In the genomic region with DNA sequence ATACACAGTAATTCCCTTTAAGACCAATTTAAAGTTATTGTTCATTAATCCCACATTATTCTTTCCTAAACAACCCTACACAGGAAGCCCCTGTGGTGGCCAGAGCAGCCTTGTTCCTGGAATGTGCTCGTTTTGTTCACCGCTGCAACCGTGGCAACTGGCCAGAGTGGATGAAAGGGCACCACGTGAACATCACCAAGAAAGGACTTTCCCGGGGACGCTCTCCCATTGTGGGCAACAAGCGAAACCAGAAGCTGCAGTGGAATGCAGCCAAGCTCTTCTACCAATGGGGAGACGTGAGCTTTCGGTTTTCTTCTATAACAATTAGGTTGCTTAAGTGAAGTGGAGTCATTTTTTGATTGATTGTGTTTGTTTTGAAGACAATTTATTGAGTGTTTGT, we compare ENCODE assay signal across 12 cellular contexts.
DNase-seq lines count a peak whose midpoint lies in the region; ATAC-seq and TF ChIP-seq lines count a peak whose summit lies in the region.
"Had no signal": no experiment of that assay in that cellular context is flagged by ENCODE, and none has a peak within 500 bp of the region (broad histone marks: within the 10 kb centered on the region; RNA-seq: fewer than 3 reads in every experiment).

No MANE protein-coding gene starts in this region.

- H3K36me3 ChIP-seq in lower lobe of right lung (no peaks in the 10 kb centered on the region), transverse colon (no peaks in the 10 kb centered on the region)
- no peaks in the 10 kb centered on the region for H3K36me3 ChIP-seq in CD4-positive, alpha-beta memory T cell (ENCODE audit: insufficient read depth, low read length)
- H3K36me3 ChIP-seq: thoracic aorta had no signal

- BruUV-seq in Calu3 (replicated peaks; lab: Mats Ljungman, UMichigan) = no TSS peak

- H3K27me3 ChIP-seq in lower lobe of right lung (ENCODE audit: low read depth) = no peaks in the 10 kb centered on the region
- H3K27me3 ChIP-seq in transverse colon = no peaks in the 10 kb centered on the region
- no peaks in the 10 kb centered on the region for H3K27me3 ChIP-seq in CD4-positive, alpha-beta memory T cell (ENCODE audit: insufficient read depth, low read length)

- H3K9me3 Mint-ChIP-seq in Calu3 (ENCODE audit: low read depth, unreplicated experiment) = peaks cover 3% of the 10 kb centered on the region
- peaks cover 0 to under 1% (median 0%) of the 10 kb centered on the region in 8 donors for H3K9me3 Mint-ChIP-seq in CD4-positive, alpha-beta memory T cell
- H3K9me3 Mint-ChIP-seq: CD8-positive, alpha-beta T cell had no signal

- no peak for TF ChIP-seq POLR2A in transverse colon (IDR thresholded peaks at IDR 0.05)

- H3K4me3 Mint-ChIP-seq in Calu3 (ENCODE audit: low read depth, unreplicated experiment) = peak overlapping the region; percentile 64
- no peak overlapping the region for H3K4me3 Mint-ChIP-seq in CD4-positive, alpha-beta memory T cell
- H3K4me3 Mint-ChIP-seq: CD8-positive, alpha-beta T cell had no signal

- DNase-seq in Calu3 (peak; percentile 83), NCI-H2107 treated with DMSO at 0.1 percent for 48 hours (lab: John Stamatoyannopoulos, UW; ENCODE audit: unreplicated experiment) (peak; percentile 61), choroid plexus epithelial cell (ENCODE audit: low read depth) (peak; percentile 67), lower lobe of right lung (peak; percentile 51), transverse colon (no peak), GDM1 (lab: John Stamatoyannopoulos, UW) (no peak)
- DNase-seq in activated CD4-positive, alpha-beta T cell treated with anti-CD3 and anti-CD28 coated beads for 4 hours = no peak
- no peak for DNase-seq in CD4-positive, alpha-beta memory T cell
- DNase-seq: CD8-positive, alpha-beta T cell; effector memory CD4-positive, alpha-beta T cell had no signal

- peaks cover 38% of the 10 kb centered on the region for H3K4me1 Mint-ChIP-seq in Calu3 (ENCODE audit: low read depth, unreplicated experiment)
- H3K4me1 Mint-ChIP-seq in CD4-positive, alpha-beta memory T cell = no peaks in the 10 kb centered on the region

- H3K4me3 ChIP-seq in choroid plexus epithelial cell (ENCODE audit: low read depth, low read length) = no peak overlapping the region
- H3K4me3 ChIP-seq in lower lobe of right lung = no peak overlapping the region
- H3K4me3 ChIP-seq in transverse colon = no peak overlapping the region
- H3K4me3 ChIP-seq in CD4-positive, alpha-beta memory T cell (ENCODE audit: low read length in 2 of 2) = no peak overlapping the region
- H3K4me3 ChIP-seq: thoracic aorta had no signal

- H3K27me3 Mint-ChIP-seq in Calu3 (ENCODE audit: unreplicated experiment) = no peaks in the 10 kb centered on the region
- no peaks in the 10 kb centered on the region for H3K27me3 Mint-ChIP-seq in CD4-positive, alpha-beta memory T cell

- no peaks in the 10 kb centered on the region for H3K4me1 ChIP-seq in lower lobe of right lung
- no peaks in the 10 kb centered on the region for H3K4me1 ChIP-seq in transverse colon
- no peaks in the 10 kb centered on the region for H3K4me1 ChIP-seq in CD4-positive, alpha-beta memory T cell (ENCODE audit: insufficient read depth, low read length)

- TF ChIP-seq EP300 in transverse colon (IDR thresholded peaks at IDR 0.05; ENCODE audit: low read depth) = no peak

- H3K27ac Mint-ChIP-seq in Calu3 (ENCODE audit: unreplicated experiment) = peak overlapping the region; percentile 74
- no peak overlapping the region for H3K27ac Mint-ChIP-seq in CD4-positive, alpha-beta memory T cell
- H3K27ac Mint-ChIP-seq: CD8-positive, alpha-beta T cell had no signal

- intact Hi-C loops in Calu3 (cut with micrococcal nuclease; ENCODE audit: unreplicated experiment) (no loop called here), lower lobe of right lung (cut with DNase I) (no loop called here), transverse colon (cut with DNase I; ENCODE audit: low total_unique reads) (no loop called here)
- intact Hi-C loops in CD4-positive, alpha-beta memory T cell (cut with micrococcal nuclease) = no loop called here

- CTCF ChIA-PET in Calu3 (lab: Charles Lee) = interaction anchor here (1.0 kb wide), 2 partner anchors 9 to 89 kb away, joined by 3 to 5 read pairs; no protein-coding TSS in a partner anchor
- CTCF ChIA-PET in CD4-positive, alpha-beta memory T cell (lab: Charles Lee; ENCODE audit: partially characterized antibody) = no interaction called here

- in situ Hi-C loops in transverse colon (cut with MboI; ENCODE audit: low pct_ligation_motif_present in 1 of 4, low pct_unique_long_range_greater_than_20kb in 1 of 4, low sequenced_read_pairs in 3 of 4) = no loop called here

- peak; percentile 49 to 61 for ATAC-seq in lower lobe of right lung
- ATAC-seq: activated CD4-positive, CD25-positive, alpha-beta regulatory T cell treated with anti-CD3 and anti-CD28 coated beads, Interleukin-2, amount 50 U/mL, for 24 hours; CD8-positive, alpha-beta T cell had no signal

- H3K9me3 ChIP-seq in lower lobe of right lung = no peaks in the 10 kb centered on the region
- H3K9me3 ChIP-seq in transverse colon = no peaks in the 10 kb centered on the region
- H3K9me3 ChIP-seq in CD4-positive, alpha-beta memory T cell (ENCODE audit: control insufficient read depth in 1 of 2, low read length in 2 of 2) = no peaks in the 10 kb centered on the region
- H3K9me3 ChIP-seq: thoracic aorta had no signal

- peaks cover 6% of the 10 kb centered on the region for H3K36me3 Mint-ChIP-seq in Calu3 (ENCODE audit: insufficient read depth, unreplicated experiment)
- no peaks in the 10 kb centered on the region for H3K36me3 Mint-ChIP-seq in CD4-positive, alpha-beta memory T cell
- H3K36me3 Mint-ChIP-seq: CD8-positive, alpha-beta T cell had no signal

- no peak overlapping the region for H3K27ac ChIP-seq in lower lobe of right lung
- no peak overlapping the region for H3K27ac ChIP-seq in transverse colon
- H3K27ac ChIP-seq in CD4-positive, alpha-beta memory T cell (ENCODE audit: low read depth, low read length) = no peak overlapping the region
- H3K27ac ChIP-seq: thoracic aorta had no signal

- POLR2A ChIA-PET in CD4-positive, alpha-beta memory T cell (lab: Charles Lee; ENCODE audit: partially characterized antibody) = no interaction called here

- WGBS in transverse colon (ENCODE audit: low coverage in 1 of 2), 2 donors = 61 to 65% methylated on average over 3 to 9 of the region's 9 CpGs

- TF ChIP-seq CTCF in Calu3 (IDR thresholded peaks at IDR 0.05; ENCODE audit: unreplicated experiment) (no peak), choroid plexus epithelial cell (conservative IDR thresholded peaks at IDR 0.05; ENCODE audit: low read depth, low read length) (no peak), lower lobe of right lung (IDR thresholded peaks at IDR 0.05) (no peak), transverse colon (IDR thresholded peaks at IDR 0.05) (no peak)

Comparison
In these comparisons a context has a peak if more than half of its experiments do, and no peak if none do; other contexts are left out.
1. DNase-seq: peak in Calu3 (single experiment), NCI-H2107 treated with DMSO at 0.1 percent for 48 hours (single experiment), choroid plexus epithelial cell (single experiment) and lower lobe of right lung (single experiment); none in activated CD4-positive, alpha-beta T cell treated with anti-CD3 and anti-CD28 coated beads for 4 hours (0 of 2), transverse colon (single experiment), GDM1 (single experiment) and CD4-positive, alpha-beta memory T cell (0 of 5).